Comparison of ENCODE assay signal across 7 cellular contexts in the genomic region with DNA sequence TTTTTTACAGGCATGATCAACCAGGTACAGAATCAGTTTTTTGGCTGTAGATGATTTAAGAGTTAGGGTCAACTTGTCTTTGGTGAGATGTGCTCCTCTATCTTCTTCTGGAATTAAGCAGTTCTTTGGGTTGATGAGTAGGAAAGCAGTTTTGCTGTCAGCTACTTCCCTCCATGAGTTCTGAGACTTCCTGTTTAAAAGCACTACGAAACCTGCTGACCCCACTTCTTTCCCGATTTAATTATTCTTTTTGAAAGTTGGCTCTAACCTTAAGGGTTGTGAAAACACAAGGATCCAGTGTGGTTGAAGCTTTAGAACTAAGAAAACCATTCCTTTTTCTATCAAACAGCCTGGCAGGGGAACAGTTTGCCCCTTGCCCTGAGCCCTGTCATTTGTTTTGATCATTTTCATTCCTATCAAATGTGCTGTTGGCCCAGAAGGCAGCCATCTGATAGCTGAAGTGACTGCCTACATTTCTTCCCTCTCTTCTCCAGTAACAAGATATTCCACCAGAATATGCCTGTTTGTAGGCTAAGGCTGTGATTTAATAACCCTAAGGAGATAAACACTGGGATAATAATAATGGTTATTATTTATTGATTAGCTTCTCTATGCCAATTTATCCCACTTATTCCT. TPM values are rescaled to one million over a fixed set of nuclear protein-coding genes. Genes with fewer than 3 reads are reported as not detected.
DNase-seq lines count a peak whose midpoint lies in the region; ATAC-seq, FAIRE-seq and TF ChIP-seq lines count a peak whose summit lies in the region.
"Not testable (repeated sequence)": the region's sequence is repeated elsewhere in the genome, so short reads cannot be mapped to it uniquely, and the experiment has no call there.

No MANE protein-coding gene starts in this region.

- H2BK5ac ChIP-seq in IMR-90 (ENCODE audit: low read depth, low read length, poor library complexity, severe bottlenecking) = peak overlapping the region; percentile 20

- not testable (repeated sequence) for TF ChIP-seq POLR2A in GM12891 (IDR thresholded peaks at IDR 0.05; ENCODE audit: low read depth, low read length); IMR-90 (IDR thresholded peaks at IDR 0.05; ENCODE audit: low read depth, low read length)

- not testable (repeated sequence) for H3K9me2 ChIP-seq in OCI-LY7 (ENCODE audit: insufficient read depth, low read length)

- not testable (repeated sequence) for DNase-seq in GM12891 (ENCODE audit: insufficient read length, low spot score); OCI-LY7 (ENCODE audit: low spot score); kidney; neural crest cell (ENCODE audit: low read depth, low spot score)
- DNase-seq in IMR-90 = peak; percentile 31

- H3K79me1 ChIP-seq in IMR-90 (ENCODE audit: low read depth in 1 of 2, low read length in 2 of 2) = not testable (repeated sequence)

- not testable (repeated sequence) for H3K18ac ChIP-seq in IMR-90 (ENCODE audit: low read depth, low read length)

- H3K23ac ChIP-seq in IMR-90 (ENCODE audit: low read depth, low read length) = not testable (repeated sequence)

- H2BK20ac ChIP-seq in IMR-90 (ENCODE audit: low read depth, low read length) = not testable (repeated sequence)

- H3K4ac ChIP-seq in IMR-90 (ENCODE audit: low read depth, low read length) = not testable (repeated sequence)

- not testable (repeated sequence) for H3K9me3 ChIP-seq in IMR-90 (ENCODE audit: control insufficient read depth, insufficient read depth, low read length); OCI-LY7 (ENCODE audit: low read length); kidney (ENCODE audit: control insufficient read depth in 1 of 2, low read length in 2 of 2)

- not testable (repeated sequence) for H3K4me3 ChIP-seq in IMR-90 (ENCODE audit: insufficient read depth, low read depth, low read length); OCI-LY7 (ENCODE audit: low read depth, low read length, poor library complexity, severe bottlenecking); kidney (ENCODE audit: low read length in 2 of 2)

- not testable (repeated sequence) for H3K4me1 Mint-ChIP-seq in activated T-helper 17 cell treated with anti-CD3 and anti-CD28 coated beads, Interleukin-2, amount 50 U/mL, for 72 hours; neural crest cell

- no CpG with 5 or more reads among the region's 2 CpGs for WGBS in IMR-90 (ENCODE audit: extremely low coverage in 2 of 2, insufficient read length in 1 of 2), 2 experiments

- not testable (repeated sequence) for H4K91ac ChIP-seq in IMR-90 (ENCODE audit: insufficient read depth, low read depth, low read length)

- in situ Hi-C loops in IMR-90 (cut with MboI; ENCODE audit: low sequenced_read_pairs) = not testable (repeated sequence)

- H3K14ac ChIP-seq in IMR-90 (replicated peaks; ENCODE audit: low read depth, low read length) = not testable (repeated sequence)

- not testable (repeated sequence) for H4K8ac ChIP-seq in IMR-90 (ENCODE audit: low read depth in 2 of 2, low read length in 2 of 2)

- POLR2A ChIA-PET in IMR-90 (lab: Charles Lee; ENCODE audit: unreplicated experiment) = interaction anchor here (0.6 kb wide), 1 partner anchor 65 kb away, joined by 3 read pairs; no protein-coding TSS in a partner anchor
- POLR2A ChIA-PET in OCI-LY7 (lab: Charles Lee) = interaction anchor here (0.6 kb wide), 1 partner anchor 12 kb away, joined by 5 read pairs; no protein-coding TSS in a partner anchor

- not testable (repeated sequence) for H4K5ac ChIP-seq in IMR-90 (ENCODE audit: low read depth, low read length)

- TF ChIP-seq CTCF in IMR-90 (conservative IDR thresholded peaks at IDR 0.05; ENCODE audit: low read depth, low read length); OCI-LY7 (conservative IDR thresholded peaks at IDR 0.05; ENCODE audit: low read length); kidney (IDR thresholded peaks at IDR 0.05; ENCODE audit: borderline replicate concordance, extremely low read depth, insufficient read depth); neural crest cell (conservative IDR thresholded peaks at IDR 0.05): not testable (repeated sequence)

- H2AK9ac ChIP-seq in IMR-90 (replicated peaks; ENCODE audit: low read depth, low read length, poor library complexity) = not testable (repeated sequence)

- peak overlapping the region; percentile 16 for H3K4me3 Mint-ChIP-seq in activated T-helper 17 cell treated with anti-CD3 and anti-CD28 coated beads, Interleukin-2, amount 50 U/mL, for 72 hours
- not testable (repeated sequence) for H3K4me3 Mint-ChIP-seq in neural crest cell

- not testable (repeated sequence) for BruUV-seq in IMR-90 (replicated peaks; lab: Mats Ljungman, UMichigan); OCI-LY7 (replicated peaks; lab: Mats Ljungman, UMichigan)

- H3K4me2 ChIP-seq in IMR-90 (ENCODE audit: low read depth, low read length) = peak overlapping the region; percentile 22; the same call in 1 of the 2 replicates
- H3K4me2 ChIP-seq in OCI-LY7 (ENCODE audit: low read length) = not testable (repeated sequence)

- H3K9me3 Mint-ChIP-seq in activated T-helper 17 cell treated with anti-CD3 and anti-CD28 coated beads, Interleukin-2, amount 50 U/mL, for 72 hours; neural crest cell: not testable (repeated sequence)

- not testable (repeated sequence) for TF ChIP-seq RAD21 in IMR-90 (IDR thresholded peaks at IDR 0.05; ENCODE audit: low read length)

- not testable (repeated sequence) for H3K36me3 Mint-ChIP-seq in activated T-helper 17 cell treated with anti-CD3 and anti-CD28 coated beads, Interleukin-2, amount 50 U/mL, for 72 hours (ENCODE audit: low read depth); neural crest cell (ENCODE audit: low read depth)

- not testable (repeated sequence) for H3K27me3 Mint-ChIP-seq in activated T-helper 17 cell treated with anti-CD3 and anti-CD28 coated beads, Interleukin-2, amount 50 U/mL, for 72 hours; neural crest cell (ENCODE audit: low read depth)

- H3K27me3 ChIP-seq in IMR-90 (ENCODE audit: control insufficient read depth, insufficient read depth, low read length) = not testable (repeated sequence)

- not testable (repeated sequence) for H2BK15ac ChIP-seq in IMR-90 (ENCODE audit: low read depth, low read length)

- not testable (repeated sequence) for H4K20me1 ChIP-seq in IMR-90 (ENCODE audit: insufficient read depth, low read length); OCI-LY7 (ENCODE audit: insufficient read depth, low read length)

- FAIRE-seq in GM12891 (lab: Jason Lieb, UNC) (peak; percentile 26), colon (lab: Jason Lieb, UNC) (peak; percentile 93), kidney (lab: Jason Lieb, UNC) (peak; percentile 94)

- H3K79me2 ChIP-seq in OCI-LY7 (ENCODE audit: insufficient read depth, low read depth, low read length) = not testable (repeated sequence)

- not testable (repeated sequence) for H3K36me3 ChIP-seq in IMR-90 (ENCODE audit: control insufficient read depth, insufficient read depth, low read length); OCI-LY7 (ENCODE audit: insufficient read depth, low read length); kidney (ENCODE audit: control insufficient read depth in 1 of 2, insufficient read depth in 2 of 2, low read length in 2 of 2)

- H3K9ac ChIP-seq in IMR-90 (ENCODE audit: low read depth, low read length); kidney (ENCODE audit: low read length in 2 of 2): not testable (repeated sequence)

- intact Hi-C loops in IMR-90 (cut with micrococcal nuclease); OCI-LY7 (cut with micrococcal nuclease; ENCODE audit: unreplicated experiment); kidney (cut with DNase I): not testable (repeated sequence)

- H2AFZ ChIP-seq in IMR-90 (replicated peaks; ENCODE audit: low read length, poor library complexity) = not testable (repeated sequence)
- 0 out of 2 replicates have a peak overlapping the region, but pooled peaks have one; percentile 31 for H2AFZ ChIP-seq in OCI-LY7 (ENCODE audit: low read length)

- H3K9me1 ChIP-seq in IMR-90 (ENCODE audit: insufficient read depth, low read length) = not testable (repeated sequence)

- H3K4me1 ChIP-seq in IMR-90 (ENCODE audit: control insufficient read depth, insufficient read depth, low read length); OCI-LY7 (ENCODE audit: insufficient read depth, low read length, poor library complexity, severe bottlenecking); kidney (ENCODE audit: control insufficient read depth in 1 of 2, insufficient read depth in 1 of 2, low read depth in 1 of 2, low read length in 2 of 2): not testable (repeated sequence)

- H2BK120ac ChIP-seq in IMR-90 (ENCODE audit: low read depth, low read length) = not testable (repeated sequence)

- H2AK5ac ChIP-seq in IMR-90 (ENCODE audit: low read depth, low read length) = not testable (repeated sequence)

- dilution Hi-C loops in IMR-90 (cut with HindIII; ENCODE audit: low sequenced_read_pairs, unreplicated experiment) = not testable (repeated sequence)

- CTCF ChIA-PET in IMR-90 (lab: Yijun Ruan, JAX) = interaction anchor here (0.6 kb wide), 1 partner anchor 49 kb away, joined by 5 read pairs; no protein-coding TSS in a partner anchor
- CTCF ChIA-PET in OCI-LY7 (lab: Charles Lee; ENCODE audit: unreplicated experiment) = not testable (repeated sequence)

- H3K27ac Mint-ChIP-seq in activated T-helper 17 cell treated with anti-CD3 and anti-CD28 coated beads, Interleukin-2, amount 50 U/mL, for 72 hours = peak overlapping the region; percentile 59
- peak overlapping the region; percentile 57 for H3K27ac Mint-ChIP-seq in neural crest cell (ENCODE audit: unreplicated experiment)

- not testable (repeated sequence) for H3K56ac ChIP-seq in IMR-90 (ENCODE audit: extremely low read depth, insufficient read depth, low read length)

- ATAC-seq in IMR-90 (ENCODE audit: low read depth) = peak; percentile 94
- not testable (repeated sequence) for ATAC-seq in activated T-helper 17 cell treated with anti-CD3 and anti-CD28 coated beads, Interleukin-2, amount 50 U/mL, for 72 hours (replicated peaks)

- H3K27ac ChIP-seq in IMR-90 (ENCODE audit: insufficient read depth, low read length); OCI-LY7 (ENCODE audit: low read depth, low read length, poor library complexity, severe bottlenecking); kidney (ENCODE audit: low read depth in 2 of 2, low read length in 2 of 2): not testable (repeated sequence)

RNA-seq across cellular contexts. Expression of gene SNW1, which starts 7.6 kb away (rescaled TPM):
- 56.3 TPM for polyA plus RNA-seq in GM12891 (2012; ENCODE audit: low read depth, missing spikeins)
- total RNA-seq in IMR-90 (2012; rRNA removed) (30.6 and 50.3 TPM in 2 replicates), OCI-LY7 (2022) (107 and 113 TPM in 2 replicates), kidney (63.9 TPM), neural crest cell (104 and 107 TPM in 2 replicates)
- polyA plus RNA-seq in IMR-90 (2012; rRNA removed) (28.2 and 29.2 TPM in 2 replicates), kidney (ENCODE audit: insufficient read depth, low read depth, low replicate concordance) (37.8 TPM)
- 3.2 and 7.4 TPM in 2 replicates for polyA plus RNA-seq in IMR-90 (2012; cell fraction: cytosol; rRNA removed)
- 1.6 and 17.5 TPM in 2 replicates for polyA plus RNA-seq in IMR-90 (2012; cell fraction: nucleus; rRNA removed; ENCODE audit: low replicate concordance)
- total RNA-seq in OCI-LY7 (2014; rRNA removed; shearing (Covaris generic)) = 64.7 and 81.0 TPM in 2 replicates
- 100 to 1,000 TPM; 106 to 108 TPM for total RNA-seq in activated T-helper 17 cell treated with anti-CD3 and anti-CD28 coated beads, Interleukin-2, amount 50 U/mL, for 72 hours

RNA-seq across cellular contexts. Expression of gene ADCK1, which starts 31.3 kb away (rescaled TPM):
- polyA plus RNA-seq in GM12891 (2012; ENCODE audit: low read depth, missing spikeins) = 3.8 TPM
- total RNA-seq in IMR-90 (2012; rRNA removed) (1.1 and 1.6 TPM in 2 replicates), OCI-LY7 (2022) (9.6 and 10.3 TPM in 2 replicates), kidney (8.0 TPM), neural crest cell (9.0 and 9.5 TPM in 2 replicates)
- polyA plus RNA-seq in IMR-90 (2012; rRNA removed) (3.6 and 4.6 TPM in 2 replicates), kidney (ENCODE audit: insufficient read depth, low read depth, low replicate concordance) (10.3 TPM)
- polyA plus RNA-seq in IMR-90 (2012; cell fraction: cytosol; rRNA removed) = 2.2 and 5.5 TPM in 2 replicates
- polyA plus RNA-seq in IMR-90 (2012; cell fraction: nucleus; rRNA removed; ENCODE audit: low replicate concordance) = 19.4 and 19.7 TPM in 2 replicates
- total RNA-seq in OCI-LY7 (2014; rRNA removed; shearing (Covaris generic)) = 5.9 and 7.5 TPM in 2 replicates
- 1 to 10 TPM; 2.0 to 2.1 TPM for total RNA-seq in activated T-helper 17 cell treated with anti-CD3 and anti-CD28 coated beads, Interleukin-2, amount 50 U/mL, for 72 hours
